In the genomic region with DNA sequence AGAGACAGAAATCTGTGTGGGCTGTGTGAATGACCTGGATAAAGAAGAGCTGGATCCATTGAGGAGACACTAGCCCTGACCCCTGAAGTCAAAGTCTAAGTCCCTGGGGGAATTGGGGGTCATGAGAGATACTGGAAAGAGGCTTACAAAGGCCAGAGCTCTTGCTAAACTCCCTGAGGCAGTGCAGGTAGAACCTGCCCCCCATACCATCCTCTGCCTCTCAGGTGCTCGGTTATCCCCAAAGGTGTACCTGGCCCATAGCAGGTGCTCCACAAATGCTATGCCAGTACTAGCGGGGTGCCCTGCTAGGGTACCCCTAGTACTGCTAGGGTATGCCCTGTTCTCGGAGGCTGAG, we compare ENCODE assay signal across 10 cellular contexts. TPM values are rescaled to one million over a fixed set of nuclear protein-coding genes. Genes with fewer than 3 reads are reported as not detected.
DNase-seq lines count a peak whose midpoint lies in the region; TF ChIP-seq lines count a peak whose summit lies in the region.
"Had no signal": no experiment of that assay in that cellular context is flagged by ENCODE, and none has a peak within 500 bp of the region (broad histone marks: within the 10 kb centered on the region; RNA-seq: fewer than 3 reads in every experiment).

No MANE protein-coding gene starts in this region.

- H3K9me3 ChIP-seq in SU-DHL-6 (ENCODE audit: insufficient read depth, low read length), result no peaks in the 10 kb centered on the region
- no peaks in the 10 kb centered on the region for H3K9me3 ChIP-seq in hepatocyte (ENCODE audit: low read depth)
- H3K9me3 ChIP-seq in trophoblast cell (ENCODE audit: insufficient read depth, low read depth, low read length), result no peaks in the 10 kb centered on the region
- H3K9me3 ChIP-seq in smooth muscle cell (replicated peaks; ENCODE audit: low read depth), result no peaks in the 10 kb centered on the region
- H3K9me3 ChIP-seq: SJCRH30 had no signal

- H2BK120ac ChIP-seq in trophoblast cell (ENCODE audit: insufficient read depth, low read length, poor library complexity), result no peak overlapping the region

- H3K4me1 ChIP-seq in hepatocyte (ENCODE audit: insufficient read depth) (no peaks in the 10 kb centered on the region), trophoblast cell (ENCODE audit: control insufficient read depth in 1 of 2, insufficient read depth in 2 of 2, low read length in 2 of 2) (peaks cover 3 to 5% of the 10 kb centered on the region in 2 experiments), smooth muscle cell (ENCODE audit: low read depth) (no peaks in the 10 kb centered on the region)
- H3K4me1 ChIP-seq: parathyroid adenoma, SJCRH30 had no signal

- H3K4me3 ChIP-seq in SU-DHL-6 (ENCODE audit: insufficient read depth, low read length, poor library complexity, severe bottlenecking), result no peak overlapping the region
- no peak overlapping the region for H3K4me3 ChIP-seq in hepatocyte
- H3K4me3 ChIP-seq in trophoblast cell (ENCODE audit: low read depth, low read length), result no peak overlapping the region
- no peak overlapping the region for H3K4me3 ChIP-seq in smooth muscle cell
- no peak overlapping the region for H3K4me3 ChIP-seq in lower leg skin (ENCODE audit: low read depth, poor library complexity, severe bottlenecking)
- H3K4me3 ChIP-seq: SJCRH30 had no signal

- intact Hi-C loops in lower leg skin (cut with DNase I; ENCODE audit: low total_unique reads), result loop anchor here (5.0 kb wide), 1 partner anchor 39 kb away; no protein-coding TSS in a partner anchor

- peak overlapping the region; percentile 48 for H4K91ac ChIP-seq in trophoblast cell (ENCODE audit: low read depth, low read length)

- no peak overlapping the region for H3K4me3 Mint-ChIP-seq in HFFc6

- no peak overlapping the region for H3K18ac ChIP-seq in trophoblast cell (ENCODE audit: low read length)

- H3K23ac ChIP-seq in trophoblast cell (ENCODE audit: low read length), result no peak overlapping the region

- no peak for DNase-seq in HFFc6
- DNase-seq in hepatocyte (ENCODE audit: low spot score), result no peak
- DNase-seq in trophoblast cell, result no peak
- no peak for DNase-seq in smooth muscle cell (lab: John Stamatoyannopoulos, UW; ENCODE audit: unreplicated experiment)
- no peak for DNase-seq in lower leg skin (ENCODE audit: low spot score in 2 of 2)
- no peak for DNase-seq in germinal center (ENCODE audit: low spot score)
- DNase-seq: NCI-H1436 treated with DMSO at 0.1 percent for 48 hours had no signal

- TF ChIP-seq CTCF in HFFc6 (IDR thresholded peaks at IDR 0.05), result no peak
- TF ChIP-seq CTCF in SU-DHL-6 (IDR thresholded peaks at IDR 0.05; ENCODE audit: insufficient read depth, low read length, poor library complexity, severe bottlenecking), result no peak
- no peak for TF ChIP-seq CTCF in hepatocyte (IDR thresholded peaks at IDR 0.05; ENCODE audit: poor library complexity)
- no peak for TF ChIP-seq CTCF in smooth muscle cell (IDR thresholded peaks at IDR 0.05; ENCODE audit: borderline replicate concordance, insufficient read depth, poor library complexity, severe bottlenecking)
- TF ChIP-seq CTCF in lower leg skin (IDR thresholded peaks at IDR 0.05), result no peak

- no peak overlapping the region for H3K14ac ChIP-seq in trophoblast cell (ENCODE audit: low read length)

- no peaks in the 10 kb centered on the region for H3K9me3 Mint-ChIP-seq in HFFc6

- no peak for TF ChIP-seq POLR2A in lower leg skin (IDR thresholded peaks at IDR 0.05)

- peaks cover 15% of the 10 kb centered on the region for H3K4me1 Mint-ChIP-seq in HFFc6 (ENCODE audit: low read depth)

- peak overlapping the region; percentile 56 for H3K27ac Mint-ChIP-seq in HFFc6

- peak overlapping the region; percentile 45 for H2AFZ ChIP-seq in SU-DHL-6 (ENCODE audit: low read depth, low read length, severe bottlenecking)
- H2AFZ ChIP-seq in hepatocyte, result no peak overlapping the region
- H2AFZ ChIP-seq in trophoblast cell (ENCODE audit: insufficient read depth, low read length, poor library complexity), result peak overlapping the region; percentile 47
- no peak overlapping the region for H2AFZ ChIP-seq in smooth muscle cell (ENCODE audit: low read depth)
- H2AFZ ChIP-seq: parathyroid adenoma had no signal

- H3F3A ChIP-seq in SU-DHL-6 (ENCODE audit: insufficient read depth) (no peaks in the 10 kb centered on the region), smooth muscle cell (ENCODE audit: low read depth) (no peaks in the 10 kb centered on the region)

- H3K27me3 ChIP-seq in SU-DHL-6 (ENCODE audit: low read length), result no peaks in the 10 kb centered on the region
- H3K27me3 ChIP-seq in hepatocyte, result no peaks in the 10 kb centered on the region
- no peaks in the 10 kb centered on the region for H3K27me3 ChIP-seq in trophoblast cell (ENCODE audit: insufficient read depth, low read length)
- H3K27me3 ChIP-seq in smooth muscle cell (ENCODE audit: low read depth), result no peaks in the 10 kb centered on the region
- H3K27me3 ChIP-seq: SJCRH30 had no signal

- H2BK12ac ChIP-seq in trophoblast cell (ENCODE audit: low read length), result no peak overlapping the region

- no peak overlapping the region for H2AK5ac ChIP-seq in trophoblast cell (ENCODE audit: low read length)

- H3K4me2 ChIP-seq in SU-DHL-6 (ENCODE audit: low read depth, low read length, poor library complexity, severe bottlenecking) (no peak overlapping the region), hepatocyte (no peak overlapping the region), trophoblast cell (ENCODE audit: low read length) (no peak overlapping the region), smooth muscle cell (no peak overlapping the region)

- H3K9ac ChIP-seq in SU-DHL-6 (ENCODE audit: low read length), result no peak overlapping the region
- no peak overlapping the region for H3K9ac ChIP-seq in trophoblast cell (ENCODE audit: low read length)
- no peak overlapping the region for H3K9ac ChIP-seq in smooth muscle cell (ENCODE audit: low read depth)
- H3K9ac ChIP-seq: parathyroid adenoma had no signal

- WGBS in hepatocyte (ENCODE audit: low lambda C conversion rate, missing lambda C conversion rate), result 91% methylated on average over 3 of the region's 3 CpGs
- no CpG with 5 or more reads among the region's 3 CpGs for WGBS in trophoblast cell (ENCODE audit: extremely low coverage, insufficient coverage, insufficient read length)
- 94% methylated on average over 3 of the region's 3 CpGs for WGBS in smooth muscle cell (ENCODE audit: low lambda C conversion rate)
- WGBS in lower leg skin, 2 donors, result 84 to 89% methylated on average over 3 of the region's 3 CpGs

- H3K27me3 Mint-ChIP-seq in HFFc6 (ENCODE audit: insufficient read depth), result peaks cover 1% of the 10 kb centered on the region

- H3K27ac ChIP-seq in SU-DHL-6 (ENCODE audit: low read depth, low read length) (no peak overlapping the region), hepatocyte (peak overlapping the region; percentile 42), trophoblast cell (ENCODE audit: low read depth, low read length) (no peak overlapping the region), smooth muscle cell (ENCODE audit: low read depth) (no peak overlapping the region)
- H3K27ac ChIP-seq: parathyroid adenoma, SJCRH30 had no signal

- H3K36me3 Mint-ChIP-seq in HFFc6 (ENCODE audit: low read depth), result peaks cover 7% of the 10 kb centered on the region

- no peaks in the 10 kb centered on the region for H3K79me2 ChIP-seq in SU-DHL-6 (ENCODE audit: insufficient read depth, low read length)
- H3K79me2 ChIP-seq in hepatocyte, result no peaks in the 10 kb centered on the region
- no peaks in the 10 kb centered on the region for H3K79me2 ChIP-seq in trophoblast cell (ENCODE audit: control insufficient read depth, insufficient read depth, low read length, poor library complexity)
- H3K79me2 ChIP-seq in smooth muscle cell (ENCODE audit: low read depth), result no peaks in the 10 kb centered on the region
- H3K79me2 ChIP-seq: parathyroid adenoma had no signal

- H2BK5ac ChIP-seq in trophoblast cell (ENCODE audit: low read depth, low read length, poor library complexity), result no peak overlapping the region

- H3K36me3 ChIP-seq in SU-DHL-6 (ENCODE audit: low read length) (no peaks in the 10 kb centered on the region), hepatocyte (replicated peaks; ENCODE audit: insufficient read depth, low read depth) (no peaks in the 10 kb centered on the region), trophoblast cell (ENCODE audit: control insufficient read depth in 1 of 2, insufficient read depth in 2 of 2, low read length in 2 of 2) (peaks cover 6 to 8% of the 10 kb centered on the region in 2 experiments), smooth muscle cell (ENCODE audit: low read depth) (no peaks in the 10 kb centered on the region)
- H3K36me3 ChIP-seq: SJCRH30 had no signal

- H3K9me2 ChIP-seq in SU-DHL-6 (replicated peaks; ENCODE audit: insufficient read depth, low read length) (no peaks in the 10 kb centered on the region), hepatocyte (replicated peaks; ENCODE audit: insufficient read depth) (no peaks in the 10 kb centered on the region)

- H3K4ac ChIP-seq in trophoblast cell (ENCODE audit: low read depth, low read length), result no peak overlapping the region

- no peaks in the 10 kb centered on the region for H4K20me1 ChIP-seq in SU-DHL-6 (ENCODE audit: low read depth, low read length)
- no peaks in the 10 kb centered on the region for H4K20me1 ChIP-seq in hepatocyte (ENCODE audit: insufficient read depth, poor library complexity, severe bottlenecking)
- H4K20me1 ChIP-seq in smooth muscle cell (ENCODE audit: low read depth), result no peaks in the 10 kb centered on the region

- peak overlapping the region; percentile 77 for H4K8ac ChIP-seq in trophoblast cell (ENCODE audit: low read depth, low read length)

- H3K79me1 ChIP-seq in trophoblast cell (ENCODE audit: low read length), result peaks cover 3% of the 10 kb centered on the region

- no peak overlapping the region for H4K12ac ChIP-seq in trophoblast cell (ENCODE audit: low read depth, low read length)

RNA-seq across cellular contexts. Expression of a gene that starts 19.1 kb away (rescaled TPM):
- 10 to 100 TPM; 65.1 to 92.3 (median 68.9) TPM for total RNA-seq in HFFc6 (2021; fragmentation: NEBNext Ultra II Directional; extraction: Animal tissue kit (Norgen Biotek cat#: 25700))
- total RNA-seq in hepatocyte (14.6 and 19.3 TPM in 2 replicates), smooth muscle cell (30.9 and 32.8 TPM in 2 replicates), lower leg skin (1 to 10 TPM; 6.1 to 9.6 (median 8.4) TPM)
- polyA plus RNA-seq in hepatocyte (35.2 and 39.0 TPM in 2 replicates), smooth muscle cell (70.9 and 89.8 TPM in 2 replicates)
- polyA plus RNA-seq in trophoblast cell (2013), result 11.7 and 12.2 TPM in 2 replicates

RNA-seq across cellular contexts. Expression of a gene that starts 38.9 kb away (rescaled TPM):
- 10 to 100 TPM; 19.2 to 25.5 (median 21.6) TPM for total RNA-seq in HFFc6 (2021; fragmentation: NEBNext Ultra II Directional; extraction: Animal tissue kit (Norgen Biotek cat#: 25700))
- total RNA-seq in hepatocyte (32.5 and 38.0 TPM in 2 replicates), smooth muscle cell (17.1 and 26.1 TPM in 2 replicates), lower leg skin (10 to 100 TPM; 14.0 to 23.8 (median 20.2) TPM)
- polyA plus RNA-seq in hepatocyte (20.5 and 23.6 TPM in 2 replicates), smooth muscle cell (18.1 and 27.3 TPM in 2 replicates)
- 9.3 and 10.9 TPM in 2 replicates for polyA plus RNA-seq in trophoblast cell (2013)

RNA-seq across cellular contexts. Expression of a gene that starts 50.7 kb away (rescaled TPM):
- total RNA-seq in HFFc6 (2021; fragmentation: NEBNext Ultra II Directional; extraction: Animal tissue kit (Norgen Biotek cat#: 25700)), result 100 to 1,000 TPM; 128 to 148 (median 136) TPM
- total RNA-seq in hepatocyte (19.7 and 31.5 TPM in 2 replicates), smooth muscle cell (25.3 and 29.2 TPM in 2 replicates), lower leg skin (10 to 100 TPM; 40.3 to 69.6 (median 49.2) TPM)
- polyA plus RNA-seq in hepatocyte (53.1 and 53.2 TPM in 2 replicates), smooth muscle cell (70.5 and 78.5 TPM in 2 replicates)
- polyA plus RNA-seq in trophoblast cell (2013), result 85.5 and 85.6 TPM in 2 replicates

Comparison
In these comparisons a context has a peak if more than half of its experiments do, and no peak if none do; other contexts are left out.
1. H2AFZ ChIP-seq: peak in SU-DHL-6 (single experiment) and trophoblast cell (single experiment); none in hepatocyte (single experiment) and smooth muscle cell (single experiment).